Comparison of ENCODE assay signal across 19 cellular contexts in genomic region chr7:132270517-132270916, GRCh38.
A peak's percentile ranks its signal among the peaks of the same experiment; 100 is the strongest.
DNase-seq lines count a peak whose midpoint lies in the region; ATAC-seq, FAIRE-seq and TF ChIP-seq lines count a peak whose summit lies in the region.
"Had no signal": no experiment of that assay in that cellular context is flagged by ENCODE, and none has a peak within 500 bp of the region (broad histone marks: within the 10 kb centered on the region; RNA-seq: fewer than 3 reads in every experiment).

No MANE protein-coding gene starts in this region.

- no peak for TF ChIP-seq EP300 in GM12878 (IDR thresholded peaks at IDR 0.05; ENCODE audit: borderline replicate concordance in 1 of 2, control insufficient read depth in 1 of 2, low read depth in 2 of 2, low read length in 2 of 2)

- H3K4me3 ChIP-seq in MM.1S (ENCODE audit: low read length) (no peak overlapping the region), GM12878 (no peak overlapping the region)
- H3K4me3 ChIP-seq: BLaER1 treated with 17β-estradiol and CSF1 and Interleukin-3, amounts not matched to agents 10 nM and 100 nM; coronary artery; esophagus squamous epithelium; lung; transverse colon had no signal

- intact Hi-C loops in GM12878 (cut with micrococcal nuclease; ENCODE audit: unreplicated experiment): no loop called here

- H4K20me1 ChIP-seq in MM.1S (ENCODE audit: insufficient read depth, low read length): no peaks in the 10 kb centered on the region
- no peaks in the 10 kb centered on the region for H4K20me1 ChIP-seq in GM12878 (ENCODE audit: control insufficient read depth, insufficient read depth)
- H4K20me1 ChIP-seq: BLaER1 treated with 17β-estradiol and CSF1 and Interleukin-3, amounts not matched to agents 10 nM and 100 nM had no signal

- ATAC-seq in GM12878: no peak
- ATAC-seq in HG03457 (IDR thresholded peaks at IDR 0.05; ENCODE audit: unreplicated experiment): no peak
- no peak for ATAC-seq in GM18909 (IDR thresholded peaks at IDR 0.05; ENCODE audit: poor library complexity, unreplicated experiment)
- ATAC-seq: activated CD4-positive, CD25-positive, alpha-beta regulatory T cell treated with anti-CD3 and anti-CD28 coated beads, Interleukin-2, amount 50 U/mL, for 24 hours; sciatic nerve had no signal

- H3K9ac ChIP-seq in MM.1S (ENCODE audit: low read length): no peak overlapping the region
- H3K9ac ChIP-seq in GM12878 (ENCODE audit: control insufficient read depth, insufficient read depth, low read length): no peak overlapping the region
- H3K9ac ChIP-seq: BLaER1 treated with 17β-estradiol and CSF1 and Interleukin-3, amounts not matched to agents 10 nM and 100 nM had no signal

- H3K4me1 ChIP-seq in MM.1S (ENCODE audit: low read length) (no peaks in the 10 kb centered on the region), GM12878 (ENCODE audit: control insufficient read depth, insufficient read depth, low read length) (no peaks in the 10 kb centered on the region)
- H3K4me1 ChIP-seq: BLaER1 treated with 17β-estradiol and CSF1 and Interleukin-3, amounts not matched to agents 10 nM and 100 nM; esophagus squamous epithelium; transverse colon had no signal

- H3K9me2 ChIP-seq in MM.1S (replicated peaks; ENCODE audit: insufficient read depth, low read length): no peaks in the 10 kb centered on the region

- TF ChIP-seq RAD21 in GM12878 (IDR thresholded peaks at IDR 0.05; ENCODE audit: insufficient read depth, low read depth, low read length): no peak

- no peak overlapping the region for H3K4me2 ChIP-seq in MM.1S (ENCODE audit: low read depth, low read length)
- H3K4me2 ChIP-seq in GM12878 (ENCODE audit: control insufficient read depth, insufficient read depth): no peak overlapping the region
- H3K4me2 ChIP-seq: BLaER1 treated with 17β-estradiol and CSF1 and Interleukin-3, amounts not matched to agents 10 nM and 100 nM had no signal

- TF ChIP-seq CTCF in MM.1S (IDR thresholded peaks at IDR 0.05; ENCODE audit: low read length) (no peak), GM12878 (IDR thresholded peaks at IDR 0.05 in 2 of 3, conservative IDR thresholded peaks at IDR 0.05 in 1 of 3; ENCODE audit: control insufficient read depth in 2 of 3, extremely low read depth in 1 of 3, insufficient read depth in 1 of 3, low read depth in 3 of 3, low read length in 3 of 3) (no peak)

- no peak overlapping the region for H3K27ac ChIP-seq in MM.1S (ENCODE audit: low read length)
- H3K27ac ChIP-seq in GM12878 (ENCODE audit: control insufficient read depth, insufficient read depth): no peak overlapping the region
- H3K27ac ChIP-seq: BLaER1 treated with 17β-estradiol and CSF1 and Interleukin-3, amounts not matched to agents 10 nM and 100 nM; coronary artery; esophagus squamous epithelium; neutrophil; transverse colon had no signal

- WGBS in GM12878 (ENCODE audit: insufficient coverage, insufficient replicate concordance, low lambda C conversion rate, missing lambda C conversion rate): 19% methylated on average over 2 of the region's 2 CpGs

- no peak for FAIRE-seq in GM12878 (lab: Jason Lieb, UNC)

- CTCF ChIA-PET in GM12878 (lab: Yijun Ruan, JAX): no interaction called here

- no peak for TF ChIP-seq POLR2A in GM12878 (IDR thresholded peaks at IDR 0.05; ENCODE audit: low read depth, low read length)

- no peaks in the 10 kb centered on the region for H3F3A ChIP-seq in MM.1S (ENCODE audit: insufficient read depth, low read length)

- H3K27me3 ChIP-seq in MM.1S (replicated peaks; ENCODE audit: insufficient read depth, low read length) (no peaks in the 10 kb centered on the region), GM12878 (replicated peaks in 1 of 2; ENCODE audit: control insufficient read depth in 2 of 2, insufficient read depth in 2 of 2, low read length in 1 of 2) (no peaks in the 10 kb centered on the region)
- H3K27me3 ChIP-seq: BLaER1 treated with 17β-estradiol and CSF1 and Interleukin-3, amounts not matched to agents 10 nM and 100 nM; esophagus squamous epithelium; neutrophil; transverse colon had no signal

- DNase-seq in GM03348 (ENCODE audit: low spot score): peak; percentile 38
- peak; percentile 48 for DNase-seq in MM.1S
- no peak for DNase-seq in GM12878 (ENCODE audit: low read depth, low spot score)
- DNase-seq in kidney tubule cell (ENCODE audit: low spot score): peak; percentile 15
- DNase-seq in NCI-H2107 treated with DMSO at 0.1 percent for 48 hours (lab: John Stamatoyannopoulos, UW; ENCODE audit: unreplicated experiment): no peak
- no peak for DNase-seq in DMS53 (lab: John Stamatoyannopoulos, UW)
- DNase-seq: activated naive CD8-positive, alpha-beta T cell treated with anti-CD3 and anti-CD28 coated beads, Interleukin-2, amount 10 ng/mL, durations not matched to agents 7 days and 5 days; esophagus squamous epithelium; NCI-H1417; stimulated activated CD4-positive, alpha-beta T cell treated with anti-CD3 and anti-CD28 coated beads, Interleukin-4, amount 100 ng/mL, for 4 hours; transverse colon had no signal

- RAD21 ChIA-PET in GM12878 (lab: Charles Lee; ENCODE audit: unreplicated experiment): interaction anchor here (0.6 kb wide), 1 partner anchor 51 kb away, joined by 3 read pairs; no protein-coding TSS in a partner anchor

- in situ Hi-C loops in GM12878 (cut with MboI): no loop called here

- no TSS peak for BruUV-seq in GM12878 (replicated peaks; lab: Mats Ljungman, UMichigan)

- H3K79me2 ChIP-seq in MM.1S (ENCODE audit: low read length) (no peaks in the 10 kb centered on the region), GM12878 (ENCODE audit: control insufficient read depth, insufficient read depth, low read length) (no peaks in the 10 kb centered on the region)

- H3K36me3 ChIP-seq in MM.1S (replicated peaks; ENCODE audit: insufficient read depth, low read length): no peaks in the 10 kb centered on the region
- no peaks in the 10 kb centered on the region for H3K36me3 ChIP-seq in GM12878 (ENCODE audit: control insufficient read depth in 2 of 2, insufficient read depth in 2 of 2, low read length in 1 of 2)
- H3K36me3 ChIP-seq: BLaER1 treated with 17β-estradiol and CSF1 and Interleukin-3, amounts not matched to agents 10 nM and 100 nM; esophagus squamous epithelium; neutrophil; transverse colon had no signal

- SMC1A ChIA-PET in GM12878 (lab: Charles Lee; ENCODE audit: uncharacterized antibody, unreplicated experiment): interaction anchor here (0.7 kb wide), 1 partner anchor 29 kb away, joined by 3 read pairs; no protein-coding TSS in a partner anchor

- H3K9me3 ChIP-seq in MM.1S (replicated peaks; ENCODE audit: insufficient read depth, low read length) (no peaks in the 10 kb centered on the region), GM12878 (replicated peaks; ENCODE audit: control insufficient read depth, insufficient read depth, low read length) (no peaks in the 10 kb centered on the region)
- H3K9me3 ChIP-seq: BLaER1 treated with 17β-estradiol and CSF1 and Interleukin-3, amounts not matched to agents 10 nM and 100 nM; esophagus squamous epithelium; neutrophil; transverse colon had no signal

- POLR2A ChIA-PET in GM12878 (lab: Charles Lee): no interaction called here

- H2AFZ ChIP-seq in MM.1S (ENCODE audit: low read length): no peak overlapping the region
- no peak overlapping the region for H2AFZ ChIP-seq in GM12878 (ENCODE audit: control insufficient read depth, low read depth, low read length)

TF ChIP-seq in GM12878, 131 proteins besides CTCF, POLR2A, EP300 and RAD21:
- peak; percentile 75 for TF ChIP-seq REST (IDR thresholded peaks at IDR 0.05; ENCODE audit: low read depth, low read length)
- no peak for TF ChIP-seq GABPA (IDR thresholded peaks at IDR 0.05; ENCODE audit: low read depth)

Comparison
In these comparisons a context has a peak if more than half of its experiments do, and no peak if none do; other contexts are left out.
1. DNase-seq: peak in GM03348 (single experiment), MM.1S (single experiment) and kidney tubule cell (single experiment); none in GM12878 (single experiment), NCI-H2107 treated with DMSO at 0.1 percent for 48 hours (single experiment) and DMS53 (single experiment).